16 cellular contexts compared by ENCODE assay signal in the genomic region with DNA sequence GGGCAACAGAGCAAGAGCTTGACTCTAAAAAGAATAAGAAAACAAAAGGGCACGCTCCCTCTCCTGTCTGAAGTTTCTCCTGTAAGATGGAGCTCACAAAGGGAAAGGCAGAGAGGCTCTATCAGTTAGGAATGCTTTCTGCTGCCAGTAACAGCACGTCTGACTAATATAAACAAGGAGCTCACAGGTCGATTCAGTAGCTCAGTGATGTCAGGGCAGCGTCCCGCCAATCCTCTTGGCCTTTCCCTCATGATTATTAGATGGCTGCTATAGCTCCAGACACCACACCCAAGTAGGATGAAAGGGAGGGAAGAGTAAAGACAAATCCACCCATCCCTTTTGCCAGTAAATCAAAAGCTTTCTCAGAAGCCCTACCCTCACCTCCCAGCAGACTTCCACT. TPM values are rescaled to one million over a fixed set of nuclear protein-coding genes. Genes with fewer than 3 reads are reported as not detected.
DNase-seq lines count a peak whose midpoint lies in the region; ATAC-seq and TF ChIP-seq lines count a peak whose summit lies in the region.
"Had no signal": no experiment of that assay in that cellular context is flagged by ENCODE, and none has a peak within 500 bp of the region (broad histone marks: within the 10 kb centered on the region; RNA-seq: fewer than 3 reads in every experiment).

No MANE protein-coding gene starts in this region.

- H3K4me1 Mint-ChIP-seq in progenitor cell of endocrine pancreas (ENCODE audit: low read depth), result peaks cover 6% of the 10 kb centered on the region
- H3K4me1 Mint-ChIP-seq: CD4-positive, alpha-beta memory T cell had no signal

- H3K36me3 ChIP-seq in RWPE2 (ENCODE audit: low read depth), result no peaks in the 10 kb centered on the region
- H3K36me3 ChIP-seq: thoracic aorta had no signal

- H3K9me3 Mint-ChIP-seq in progenitor cell of endocrine pancreas (ENCODE audit: low read depth), result no peaks in the 10 kb centered on the region

- no peak overlapping the region for H3K27ac ChIP-seq in RWPE2 (ENCODE audit: poor library complexity, severe bottlenecking)
- H3K27ac ChIP-seq: body of pancreas, thoracic aorta had no signal

- H3K9me3 ChIP-seq in RWPE2 (ENCODE audit: severe bottlenecking), result no peaks in the 10 kb centered on the region
- H3K9me3 ChIP-seq: body of pancreas, thoracic aorta had no signal

- H3K36me3 Mint-ChIP-seq in progenitor cell of endocrine pancreas (ENCODE audit: insufficient read depth), result no peaks in the 10 kb centered on the region
- H3K36me3 Mint-ChIP-seq: CD4-positive, alpha-beta memory T cell had no signal

- DNase-seq in NCI-H2171 treated with DMSO at 0.1 percent for 48 hours (lab: John Stamatoyannopoulos, UW) (peak; percentile 27), NCI-H2171 (lab: John Stamatoyannopoulos, UW) (no peak), RWPE2 (ENCODE audit: low spot score) (no peak), fibroblast of pulmonary artery (ENCODE audit: low read depth) (peak; percentile 29), progenitor cell of endocrine pancreas (ENCODE audit: low spot score, unreplicated experiment) (no peak), KG1 (lab: John Stamatoyannopoulos, UW) (no peak), NOMO-1 (lab: John Stamatoyannopoulos, UW; ENCODE audit: unreplicated experiment in 2 of 2) (no peak), DMS 273 (lab: John Stamatoyannopoulos, UW; ENCODE audit: unreplicated experiment) (no peak)
- DNase-seq: 8988T; activated naive CD4-positive, alpha-beta T cell; body of pancreas; CD4-positive, alpha-beta memory T cell; effector CD8-positive, alpha-beta T cell; Karpas-422; NCI-H1694 treated with DMSO at 0.1 percent for 48 hours had no signal

- no peak for TF ChIP-seq CTCF in RWPE2 (IDR thresholded peaks at IDR 0.05; ENCODE audit: poor library complexity, severe bottlenecking)
- no peak for TF ChIP-seq CTCF in fibroblast of pulmonary artery (IDR thresholded peaks at IDR 0.05; ENCODE audit: low read length, missing control alignments)
- TF ChIP-seq CTCF in progenitor cell of endocrine pancreas (IDR thresholded peaks at IDR 0.05; ENCODE audit: unreplicated experiment), result no peak

- H3K27me3 Mint-ChIP-seq in progenitor cell of endocrine pancreas, result peaks cover 5% of the 10 kb centered on the region

- H3K4me3 Mint-ChIP-seq in progenitor cell of endocrine pancreas (ENCODE audit: low read depth), result no peak overlapping the region
- H3K4me3 Mint-ChIP-seq: CD4-positive, alpha-beta memory T cell had no signal

- H3K4me3 ChIP-seq in RWPE2 (ENCODE audit: severe bottlenecking), result no peak overlapping the region
- no peak overlapping the region for H3K4me3 ChIP-seq in fibroblast of pulmonary artery (replicated peaks; ENCODE audit: low read depth, low read length)
- H3K4me3 ChIP-seq: body of pancreas, thoracic aorta had no signal

- H3K27me3 ChIP-seq in RWPE2 (ENCODE audit: insufficient read depth, poor library complexity, severe bottlenecking), result no peaks in the 10 kb centered on the region
- H3K27me3 ChIP-seq: body of pancreas had no signal

- peak overlapping the region; percentile 54 for H3K27ac Mint-ChIP-seq in progenitor cell of endocrine pancreas

- ATAC-seq in RWPE2 (ENCODE audit: low read depth), result peak; percentile 66; the same call in 2 of the 3 replicates
- ATAC-seq: body of pancreas had no signal

- H3K4me1 ChIP-seq in RWPE2 (ENCODE audit: insufficient read depth, poor library complexity, severe bottlenecking), result no peaks in the 10 kb centered on the region
- H3K4me1 ChIP-seq: body of pancreas had no signal

RNA-seq across cellular contexts. Expression of a gene that starts 51.3 kb away (rescaled TPM):
- total RNA-seq in progenitor cell of endocrine pancreas, result 23.0 and 25.0 TPM in 2 replicates

Comparison
In these comparisons a context has a peak if more than half of its experiments do, and no peak if none do; other contexts are left out.
1. DNase-seq: peak in NCI-H2171 treated with DMSO at 0.1 percent for 48 hours (single experiment) and fibroblast of pulmonary artery (single experiment); none in NCI-H2171 (single experiment), RWPE2 (single experiment), progenitor cell of endocrine pancreas (single experiment), KG1 (single experiment), NOMO-1 (0 of 2) and DMS 273 (single experiment).